ENCODE assay signal across 8 cellular contexts in genomic region chr7:142854505-142855400, GRCh38. TPM values are rescaled to one million over a fixed set of nuclear protein-coding genes. Genes with fewer than 3 reads are reported as not detected.
A peak's percentile ranks its signal among the peaks of the same experiment; 100 is the strongest.
DNase-seq lines count a peak whose midpoint lies in the region; ATAC-seq and TF ChIP-seq lines count a peak whose summit lies in the region.

A gene with protein sequence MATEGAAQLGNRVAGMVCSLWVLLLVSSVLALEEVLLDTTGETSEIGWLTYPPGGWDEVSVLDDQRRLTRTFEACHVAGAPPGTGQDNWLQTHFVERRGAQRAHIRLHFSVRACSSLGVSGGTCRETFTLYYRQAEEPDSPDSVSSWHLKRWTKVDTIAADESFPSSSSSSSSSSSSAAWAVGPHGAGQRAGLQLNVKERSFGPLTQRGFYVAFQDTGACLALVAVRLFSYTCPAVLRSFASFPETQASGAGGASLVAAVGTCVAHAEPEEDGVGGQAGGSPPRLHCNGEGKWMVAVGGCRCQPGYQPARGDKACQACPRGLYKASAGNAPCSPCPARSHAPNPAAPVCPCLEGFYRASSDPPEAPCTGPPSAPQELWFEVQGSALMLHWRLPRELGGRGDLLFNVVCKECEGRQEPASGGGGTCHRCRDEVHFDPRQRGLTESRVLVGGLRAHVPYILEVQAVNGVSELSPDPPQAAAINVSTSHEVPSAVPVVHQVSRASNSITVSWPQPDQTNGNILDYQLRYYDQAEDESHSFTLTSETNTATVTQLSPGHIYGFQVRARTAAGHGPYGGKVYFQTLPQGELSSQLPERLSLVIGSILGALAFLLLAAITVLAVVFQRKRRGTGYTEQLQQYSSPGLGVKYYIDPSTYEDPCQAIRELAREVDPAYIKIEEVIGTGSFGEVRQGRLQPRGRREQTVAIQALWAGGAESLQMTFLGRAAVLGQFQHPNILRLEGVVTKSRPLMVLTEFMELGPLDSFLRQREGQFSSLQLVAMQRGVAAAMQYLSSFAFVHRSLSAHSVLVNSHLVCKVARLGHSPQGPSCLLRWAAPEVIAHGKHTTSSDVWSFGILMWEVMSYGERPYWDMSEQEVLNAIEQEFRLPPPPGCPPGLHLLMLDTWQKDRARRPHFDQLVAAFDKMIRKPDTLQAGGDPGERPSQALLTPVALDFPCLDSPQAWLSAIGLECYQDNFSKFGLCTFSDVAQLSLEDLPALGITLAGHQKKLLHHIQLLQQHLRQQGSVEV (plus strand): TSS chr7:142855076. CDS start chr7:142863228, 8,152 bp downstream.

- H3K27me3 ChIP-seq in HL-60 (ENCODE audit: insufficient read depth, poor library complexity, severe bottlenecking) = no peaks in the 10 kb centered on the region
- peaks cover 0 to 17% (median 11%) of the 10 kb centered on the region in 7 donors for H3K27me3 ChIP-seq in heart right ventricle
- no peaks in the 10 kb centered on the region for H3K27me3 ChIP-seq in uterus

- peaks cover 0 to 4% (median 0%) of the 10 kb centered on the region in 7 donors for H3K9me3 Mint-ChIP-seq in CD14-positive monocyte

- peaks cover 26% of the 10 kb centered on the region for H3K4me1 Mint-ChIP-seq in CD14-positive monocyte

- no peaks in the 10 kb centered on the region for H3K36me3 ChIP-seq in heart right ventricle
- H3K36me3 ChIP-seq in uterus = no peaks in the 10 kb centered on the region

- DNase-seq in CD14-positive monocyte (ENCODE audit: low spot score) = no peak
- DNase-seq in HL-60 (ENCODE audit: low read depth in 1 of 2, low spot score in 1 of 2) = peak; percentile 29 to 72
- peak; percentile 84 to 86 for DNase-seq in heart right ventricle
- DNase-seq in posterior vena cava (ENCODE audit: low spot score) = peak; percentile 92
- DNase-seq in uterus = peak; percentile 86 to 87

- H3K4me3 Mint-ChIP-seq in CD14-positive monocyte = peak within 1 kb of the TSS; percentile 95 to 97

- WGBS in adipose tissue, 3 donors = 0 to 1% (median 1%) methylated on average over 78 to 93 of the region's 93 CpGs
- WGBS in heart right ventricle, 2 donors = 1% methylated on average over 83 to 93 of the region's 93 CpGs

- H3K36me3 Mint-ChIP-seq in CD14-positive monocyte = peaks cover 4 to 10% of the 10 kb centered on the region in 2 donors

- intact Hi-C loops in CD14-positive monocyte (cut with micrococcal nuclease) = loop anchor here (5.0 to 10.0 kb wide), 4 partner anchors 148 to 363 kb away; no protein-coding TSS in a partner anchor
- intact Hi-C loops in heart right ventricle (cut with DNase I) = loop anchor here (1.0 to 10.0 kb wide), 9 partner anchors 148 to 363 kb away; no protein-coding TSS in a partner anchor
- intact Hi-C loops in posterior vena cava (cut with DNase I) = loop anchor here (5.0 to 10.0 kb wide), 2 partner anchors 148 to 360 kb away; no protein-coding TSS in a partner anchor
- intact Hi-C loops in uterus (cut with DNase I; ENCODE audit: low total_unique reads) = no loop called here

- H3K4me3 ChIP-seq in HL-60 (replicated peaks; ENCODE audit: insufficient read depth, low read length) = peak within 1 kb of the TSS; percentile 70
- H3K4me3 ChIP-seq in heart right ventricle = peak within 1 kb of the TSS; percentile 53 to 75 (median 70)
- peak within 1 kb of the TSS; percentile 59 to 73 for H3K4me3 ChIP-seq in uterus

- H3K27ac ChIP-seq in HL-60 (replicated peaks) = peak within 1 kb of the TSS; percentile 79
- no peak within 1 kb of the TSS for H3K27ac ChIP-seq in adipose tissue (ENCODE audit: low read depth, low read length)
- H3K27ac ChIP-seq in heart right ventricle = peak within 1 kb of the TSS in 9 of 10 donors; percentile 14 to 84 (median 56)
- H3K27ac ChIP-seq in uterus = peak within 1 kb of the TSS; percentile 45 to 76

- H3K27me3 Mint-ChIP-seq in CD14-positive monocyte (ENCODE audit: low read depth in 3 of 3) = peaks cover 0 to 3% (median 0%) of the 10 kb centered on the region in 3 donors

- peak in 1 of 2 donors; percentile 34 for TF ChIP-seq POLR2A in uterus (IDR thresholded peaks at IDR 0.05)

- ATAC-seq in GM19467 (IDR thresholded peaks at IDR 0.05; ENCODE audit: unreplicated experiment) (peak; percentile 52), SK-N-SH treated with all-trans-retinoic acid at 6 μM for 48 hours (peak; percentile 79), heart right ventricle (peak; percentile 76 to 91 (median 84))

- H3K27ac Mint-ChIP-seq in CD14-positive monocyte = peak within 1 kb of the TSS; percentile 92 to 97 (median 94)

- H3K9me3 ChIP-seq in heart right ventricle = no peaks in the 10 kb centered on the region
- H3K9me3 ChIP-seq in uterus = no peaks in the 10 kb centered on the region

- TF ChIP-seq CTCF in CD14-positive monocyte (IDR thresholded peaks at IDR 0.05) = no peak
- TF ChIP-seq CTCF in HL-60 (IDR thresholded peaks at IDR 0.05; ENCODE audit: insufficient read depth, low read length) = no peak
- no peak for TF ChIP-seq CTCF in heart right ventricle (IDR thresholded peaks at IDR 0.05)
- TF ChIP-seq CTCF in uterus (IDR thresholded peaks at IDR 0.05) = peak in 1 of 4 experiments; percentile 27

- H3K4me1 ChIP-seq in heart right ventricle = peaks cover 0 to 26% (median 17%) of the 10 kb centered on the region in 9 donors
- H3K4me1 ChIP-seq in uterus = no peaks in the 10 kb centered on the region

TF ChIP-seq in SK-N-SH treated with all-trans-retinoic acid at 6 μM for 48 hours, 23 proteins besides CTCF, POLR2A, EP300 and RAD21 (continues in another document):
- TF ChIP-seq CSDC2 (CRISPR knock-in tag; IDR thresholded peaks at IDR 0.05) (no peak), PPARA (CRISPR knock-in tag; IDR thresholded peaks at IDR 0.05; ENCODE audit: borderline replicate concordance) (no peak), POU6F1 (CRISPR knock-in tag; IDR thresholded peaks at IDR 0.05; ENCODE audit: borderline replicate concordance, low read depth) (no peak), ZFP30 (CRISPR knock-in tag; IDR thresholded peaks at IDR 0.05) (no peak)
- TF ChIP-seq, protein P1, sequence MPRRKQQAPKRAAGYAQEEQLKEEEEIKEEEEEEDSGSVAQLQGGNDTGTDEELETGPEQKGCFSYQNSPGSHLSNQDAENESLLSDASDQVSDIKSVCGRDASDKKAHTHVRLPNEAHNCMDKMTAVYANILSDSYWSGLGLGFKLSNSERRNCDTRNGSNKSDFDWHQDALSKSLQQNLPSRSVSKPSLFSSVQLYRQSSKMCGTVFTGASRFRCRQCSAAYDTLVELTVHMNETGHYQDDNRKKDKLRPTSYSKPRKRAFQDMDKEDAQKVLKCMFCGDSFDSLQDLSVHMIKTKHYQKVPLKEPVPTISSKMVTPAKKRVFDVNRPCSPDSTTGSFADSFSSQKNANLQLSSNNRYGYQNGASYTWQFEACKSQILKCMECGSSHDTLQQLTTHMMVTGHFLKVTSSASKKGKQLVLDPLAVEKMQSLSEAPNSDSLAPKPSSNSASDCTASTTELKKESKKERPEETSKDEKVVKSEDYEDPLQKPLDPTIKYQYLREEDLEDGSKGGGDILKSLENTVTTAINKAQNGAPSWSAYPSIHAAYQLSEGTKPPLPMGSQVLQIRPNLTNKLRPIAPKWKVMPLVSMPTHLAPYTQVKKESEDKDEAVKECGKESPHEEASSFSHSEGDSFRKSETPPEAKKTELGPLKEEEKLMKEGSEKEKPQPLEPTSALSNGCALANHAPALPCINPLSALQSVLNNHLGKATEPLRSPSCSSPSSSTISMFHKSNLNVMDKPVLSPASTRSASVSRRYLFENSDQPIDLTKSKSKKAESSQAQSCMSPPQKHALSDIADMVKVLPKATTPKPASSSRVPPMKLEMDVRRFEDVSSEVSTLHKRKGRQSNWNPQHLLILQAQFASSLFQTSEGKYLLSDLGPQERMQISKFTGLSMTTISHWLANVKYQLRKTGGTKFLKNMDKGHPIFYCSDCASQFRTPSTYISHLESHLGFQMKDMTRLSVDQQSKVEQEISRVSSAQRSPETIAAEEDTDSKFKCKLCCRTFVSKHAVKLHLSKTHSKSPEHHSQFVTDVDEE (CRISPR knock-in tag; IDR thresholded peaks at IDR 0.05) = no peak
- TF ChIP-seq, protein P2, sequence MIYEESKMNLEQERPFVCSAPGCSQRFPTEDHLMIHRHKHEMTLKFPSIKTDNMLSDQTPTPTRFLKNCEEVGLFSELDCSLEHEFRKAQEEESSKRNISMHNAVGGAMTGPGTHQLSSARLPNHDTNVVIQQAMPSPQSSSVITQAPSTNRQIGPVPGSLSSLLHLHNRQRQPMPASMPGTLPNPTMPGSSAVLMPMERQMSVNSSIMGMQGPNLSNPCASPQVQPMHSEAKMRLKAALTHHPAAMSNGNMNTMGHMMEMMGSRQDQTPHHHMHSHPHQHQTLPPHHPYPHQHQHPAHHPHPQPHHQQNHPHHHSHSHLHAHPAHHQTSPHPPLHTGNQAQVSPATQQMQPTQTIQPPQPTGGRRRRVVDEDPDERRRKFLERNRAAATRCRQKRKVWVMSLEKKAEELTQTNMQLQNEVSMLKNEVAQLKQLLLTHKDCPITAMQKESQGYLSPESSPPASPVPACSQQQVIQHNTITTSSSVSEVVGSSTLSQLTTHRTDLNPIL (CRISPR knock-in tag; IDR thresholded peaks at IDR 0.05; ENCODE audit: low read depth) = no peak

RNA-seq across cellular contexts. Expression of the gene that starts here (rescaled TPM):
- polyA plus RNA-seq in CD14-positive monocyte (1 to 10 TPM; 7.9 to 9.3 TPM), adipose tissue (10 to 100 TPM; 12.8 to 33.7 (median 21.4) TPM), heart right ventricle (10 to 100 TPM in 1 of 2 donors, 1 to 10 TPM in 1; 1.9 to 14.9 TPM)
- total RNA-seq in heart right ventricle (1 to 10 TPM in 8 of 10 donors, under 1 TPM in 2; 0.55 to 5.4 (median 2.6) TPM), posterior vena cava (10 to 100 TPM; 11.9 to 33.5 TPM), uterus (10 to 100 TPM in 3 of 4 donors, 1 to 10 TPM in 1; 1.5 to 34.6 (median 21.9) TPM)
